Comparison of ENCODE assay signal across 20 cellular contexts in the genomic region with DNA sequence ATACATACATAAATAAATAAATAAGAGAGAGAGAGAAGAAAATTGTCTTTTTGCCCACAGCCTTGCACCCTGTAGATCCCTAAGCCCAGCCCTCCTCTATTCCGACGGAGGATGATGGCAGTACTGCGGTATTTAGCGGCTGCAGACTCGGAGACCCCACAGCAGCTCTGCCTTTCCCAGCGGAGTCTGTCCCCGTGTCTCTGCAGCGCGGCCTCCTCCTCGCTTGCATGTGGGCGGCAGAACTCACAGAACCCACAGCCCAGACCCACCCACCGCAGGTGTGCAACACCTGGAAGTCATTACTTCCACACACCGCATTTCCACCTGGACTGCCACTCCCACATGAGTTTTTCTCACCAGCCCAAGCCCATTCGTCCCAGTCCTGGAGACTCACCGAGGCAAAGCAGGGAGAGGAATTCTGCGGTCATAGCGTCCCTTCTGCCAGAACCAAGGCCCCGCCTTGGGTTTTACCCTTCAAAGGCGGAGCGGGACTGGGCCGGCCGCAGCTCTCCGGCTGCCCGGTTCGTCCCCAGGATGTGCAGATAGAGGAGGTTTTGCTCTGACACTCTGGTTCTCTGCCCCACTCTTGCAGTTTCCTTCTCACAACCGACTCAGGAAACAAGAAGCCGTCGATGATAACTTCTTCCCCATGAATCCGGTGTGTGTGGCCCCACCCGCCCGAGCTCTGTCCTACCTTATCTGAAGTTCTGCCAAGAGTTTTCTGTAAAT. TPM values are rescaled to one million over a fixed set of nuclear protein-coding genes. Genes with fewer than 3 reads are reported as not detected.
"Had no signal": no experiment of that assay in that cellular context is flagged by ENCODE, and none has a peak within 500 bp of the region (broad histone marks: within the 10 kb centered on the region; RNA-seq: fewer than 3 reads in every experiment).

VSTM1 (minus strand) TSS at position 548 of the 729 bp plus-strand sequence; CDS start at position 428, 120 bp downstream.

- DNase-seq: activated CD4-positive, alpha-beta memory T cell treated with anti-CD3 and anti-CD28 coated beads for 36 hours; activated CD8-positive, alpha-beta memory T cell treated with anti-CD3 and anti-CD28 coated beads, Interleukin-2, amount 10 ng/mL, durations not matched to agents 7 days and 5 days; activated gamma-delta T cell; activated T-cell treated with anti-CD3 and anti-CD28 coated beads, Interleukin-2, amount 50 U/mL, for 24 hours; islet precursor cell; mammary epithelial cell; naive thymus-derived CD4-positive, alpha-beta T cell; stimulated activated CD4-positive, alpha-beta T cell treated with anti-CD3 and anti-CD28 coated beads, Interleukin-15, amount 100 ng/mL, for 24 hours; stimulated activated CD4-positive, alpha-beta T cell treated with anti-CD3 and anti-CD28 coated beads, Interleukin-4, amount 100 ng/mL, for 1 hour; stimulated activated naive CD4-positive, alpha-beta T cell had no signal

- ATAC-seq: activated CD8-positive, alpha-beta memory T cell treated with anti-CD3 and anti-CD28 coated beads, Interleukin-2, amount 10 ng/mL, durations not matched to agents 7 days and 5 days; activated naive CD4-positive, alpha-beta T cell treated with anti-CD3 and anti-CD28 coated beads, Interleukin-2, amount 50 U/mL, for 72 hours had no signal

RNA-seq across cellular contexts. Expression of gene VSTM1, which starts in this region (rescaled TPM):
- total RNA-seq: activated CD4-positive, alpha-beta memory T cell treated with anti-CD3 and anti-CD28 coated beads for 36 hours; activated CD8-positive, alpha-beta memory T cell treated with anti-CD3 and anti-CD28 coated beads, Interleukin-2, amount 10 ng/mL, durations not matched to agents 7 days and 5 days; activated naive CD4-positive, alpha-beta T cell treated with anti-CD3 and anti-CD28 coated beads, Interleukin-2, amount 50 U/mL, for 72 hours; cardiac muscle cell; hepatocyte; left lobe of liver; mammary epithelial cell; mucosa of descending colon; skeletal muscle tissue; subcutaneous adipose tissue; T-helper 2 cell treated with Interferon-gamma antibody and Interleukin-4, amounts not matched to agents 100 ng/mL and 5 ng/mL, for 36 hours; tibial nerve; vagina had no signal
